ENCODE assay signal across 1 cellular context in genomic region chr7:102944241-102944640, GRCh38.
TF ChIP-seq lines count a peak whose summit lies in the region.

No MANE protein-coding gene starts in this region.

TF ChIP-seq in HepG2, 621 proteins besides CTCF, POLR2A, EP300 and RAD21:
- TF ChIP-seq ZNF512B (CRISPR knock-in tag; IDR thresholded peaks at IDR 0.05; ENCODE audit: borderline replicate concordance) (no peak), PAXIP1 (CRISPR knock-in tag; conservative IDR thresholded peaks at IDR 0.05) (no peak)
